In genomic region chr2:165762723-165763122, GRCh38 we compare ENCODE assay signal across 21 cellular contexts.
"Had no signal": no experiment of that assay in that cellular context is flagged by ENCODE, and none has a peak within 500 bp of the region (broad histone marks: within the 10 kb centered on the region; RNA-seq: fewer than 3 reads in every experiment).

No MANE protein-coding gene starts in this region.

- H3K27ac Mint-ChIP-seq: activated naive CD4-positive, alpha-beta T cell treated with anti-CD3 and anti-CD28 coated beads for 36 hours; activated naive CD8-positive, alpha-beta T cell treated with anti-CD3 and anti-CD28 coated beads, Interleukin-2, amount 50 U/mL, for 24 hours; activated T-helper 2 cell treated with anti-CD3 and anti-CD28 coated beads, Interferon-gamma antibody, Interleukin-2, Interleukin-4, amounts not matched to agents 10 μg/mL and 5 μg/mL and 100 μg/mL, durations not matched to agents 14 hours and 24 hours and 36 hours; memory B cell; stimulated activated naive CD8-positive, alpha-beta T cell treated with anti-CD3 and anti-CD28 coated beads, Interleukin-15, Interleukin-2, amounts not matched to agents 100 ng/mL and 50 ng/mL, for 24 hours; type B pancreatic cell had no signal

- H3K4me1 Mint-ChIP-seq: activated naive CD8-positive, alpha-beta T cell treated with anti-CD3 and anti-CD28 coated beads, Interleukin-2, amount 50 U/mL, for 24 hours; memory B cell had no signal

- H3K27ac ChIP-seq: ascending aorta, left ventricle myocardium inferior, psoas muscle, right lobe of liver, suprapubic skin had no signal

- H3K36me3 Mint-ChIP-seq: natural killer cell treated with Interleukin-12 subunit alpha and Interleukin-12 subunit beta and Interleukin-15 and Interleukin-18, amount 100 ng/mL, for 72 hours had no signal

- FAIRE-seq: colon, endothelial cell of umbilical vein, islet of Langerhans had no signal

- H3K4me3 ChIP-seq: ascending aorta, left ventricle myocardium inferior, psoas muscle, right lobe of liver, suprapubic skin had no signal

- H3K9me3 ChIP-seq: ascending aorta, left ventricle myocardium inferior, psoas muscle, right lobe of liver, SK-N-SH, suprapubic skin had no signal

- H3K4me2 ChIP-seq: SK-N-SH had no signal

- DNase-seq: activated CD4-positive, alpha-beta T cell treated with anti-CD3 and anti-CD28 coated beads, Interleukin-2, amount 50 U/mL, for 4 hours; activated CD4-positive, CD25-positive, alpha-beta regulatory T cell treated with anti-CD3 and anti-CD28 coated beads, Interleukin-2, amount 50 U/mL, for 72 hours; activated naive CD4-positive, alpha-beta T cell treated with anti-CD3 and anti-CD28 coated beads for 36 hours; activated naive CD8-positive, alpha-beta T cell treated with anti-CD3 and anti-CD28 coated beads, Interleukin-2, amount 50 U/mL, for 24 hours; foreskin melanocyte; left ventricle myocardium inferior; psoas muscle; right lobe of liver; SK-N-SH; T-helper 1 cell; T1000 had no signal

- H3K9ac ChIP-seq: SK-N-SH had no signal

- H3K9me3 Mint-ChIP-seq: activated naive CD4-positive, alpha-beta T cell treated with anti-CD3 and anti-CD28 coated beads for 36 hours; activated naive CD8-positive, alpha-beta T cell treated with anti-CD3 and anti-CD28 coated beads, Interleukin-2, amount 50 U/mL, for 24 hours; activated T-helper 2 cell treated with anti-CD3 and anti-CD28 coated beads, Interferon-gamma antibody, Interleukin-2, Interleukin-4, amounts not matched to agents 10 μg/mL and 5 μg/mL and 100 μg/mL, durations not matched to agents 14 hours and 24 hours and 36 hours; memory B cell; natural killer cell treated with Interleukin-12 subunit alpha and Interleukin-12 subunit beta and Interleukin-15 and Interleukin-18, amount 100 ng/mL, for 72 hours; stimulated activated naive CD8-positive, alpha-beta T cell treated with anti-CD3 and anti-CD28 coated beads, Interleukin-15, Interleukin-2, amounts not matched to agents 100 ng/mL and 50 ng/mL, for 24 hours; type B pancreatic cell had no signal

- H3K27me3 ChIP-seq: ascending aorta, right lobe of liver, suprapubic skin had no signal

- H3K36me3 ChIP-seq: ascending aorta, left ventricle myocardium inferior, right lobe of liver had no signal

- H3K4me3 Mint-ChIP-seq: activated naive CD4-positive, alpha-beta T cell treated with anti-CD3 and anti-CD28 coated beads for 36 hours; activated naive CD8-positive, alpha-beta T cell treated with anti-CD3 and anti-CD28 coated beads, Interleukin-2, amount 50 U/mL, for 24 hours; memory B cell; natural killer cell treated with Interleukin-12 subunit alpha and Interleukin-12 subunit beta and Interleukin-15 and Interleukin-18, amount 100 ng/mL, for 72 hours; stimulated activated naive CD8-positive, alpha-beta T cell treated with anti-CD3 and anti-CD28 coated beads, Interleukin-15, Interleukin-2, amounts not matched to agents 100 ng/mL and 50 ng/mL, for 24 hours; type B pancreatic cell had no signal

- ATAC-seq: activated naive CD8-positive, alpha-beta T cell treated with anti-CD3 and anti-CD28 coated beads, Interleukin-2, amount 50 U/mL, for 24 hours; natural killer cell treated with Interleukin-12 subunit alpha and Interleukin-12 subunit beta and Interleukin-15 and Interleukin-18, amount 100 ng/mL, for 72 hours; psoas muscle; right lobe of liver had no signal

- H3K4me1 ChIP-seq: ascending aorta, psoas muscle, suprapubic skin had no signal

- H3K27me3 Mint-ChIP-seq: activated naive CD8-positive, alpha-beta T cell treated with anti-CD3 and anti-CD28 coated beads, Interleukin-2, amount 50 U/mL, for 24 hours; memory B cell; natural killer cell treated with Interleukin-12 subunit alpha and Interleukin-12 subunit beta and Interleukin-15 and Interleukin-18, amount 100 ng/mL, for 72 hours; stimulated activated naive CD8-positive, alpha-beta T cell treated with anti-CD3 and anti-CD28 coated beads, Interleukin-15, Interleukin-2, amounts not matched to agents 100 ng/mL and 50 ng/mL, for 24 hours; type B pancreatic cell had no signal
